Comparison of ENCODE assay signal across 18 cellular contexts in genomic region chr3:14768881-14769280, GRCh38. TPM values are rescaled to one million over a fixed set of nuclear protein-coding genes. Genes with fewer than 3 reads are reported as not detected.
"Had no signal": no experiment of that assay in that cellular context is flagged by ENCODE, and none has a peak within 500 bp of the region (broad histone marks: within the 10 kb centered on the region; RNA-seq: fewer than 3 reads in every experiment).

No MANE protein-coding gene starts in this region.

- DNase-seq: activated CD4-positive, CD25-positive, alpha-beta regulatory T cell treated with anti-CD3 and anti-CD28 coated beads, Interleukin-2, amount 50 U/mL, for 72 hours; activated naive CD4-positive, alpha-beta T cell treated with Interleukin-2 at 50 U/mL for 16 hours; gastrocnemius medialis; heart left ventricle; left colon; mammary epithelial cell; mucosa of descending colon; naive thymus-derived CD8-positive, alpha-beta T cell; stimulated activated naive CD8-positive, alpha-beta T cell treated with anti-CD3 and anti-CD28 coated beads, Interleukin-15, Interleukin-2, amounts not matched to agents 100 U/mL and 50 U/mL, for 24 hours; T-helper 1 cell; upper lobe of left lung had no signal

- H3K4me1 ChIP-seq: ascending aorta, gastrocnemius medialis, heart left ventricle, prostate gland, right lobe of liver, upper lobe of left lung had no signal

- H3K9me3 ChIP-seq: ascending aorta, gastrocnemius medialis, heart left ventricle, mucosa of descending colon, neutrophil, prostate gland, right lobe of liver, upper lobe of left lung had no signal

- H3K4me3 ChIP-seq: ascending aorta, gastrocnemius medialis, heart left ventricle, mucosa of descending colon, prostate gland, right lobe of liver, smooth muscle cell, upper lobe of left lung had no signal

- H3K27me3 ChIP-seq: ascending aorta, gastrocnemius medialis, heart left ventricle, neutrophil, right lobe of liver, upper lobe of left lung had no signal

- ATAC-seq: gastrocnemius medialis; heart left ventricle; left colon; mucosa of descending colon; naive thymus-derived CD8-positive, alpha-beta T cell; right lobe of liver; stimulated activated naive CD8-positive, alpha-beta T cell treated with anti-CD3 and anti-CD28 coated beads, Interleukin-15, Interleukin-2, amounts not matched to agents 100 U/mL and 50 U/mL, for 24 hours had no signal

- H3K36me3 ChIP-seq: ascending aorta, gastrocnemius medialis, heart left ventricle, neutrophil, prostate gland, right lobe of liver, upper lobe of left lung had no signal

- H3K27ac ChIP-seq: ascending aorta, epithelial cell of prostate, gastrocnemius medialis, heart left ventricle, neutrophil, prostate gland, right lobe of liver, upper lobe of left lung had no signal

RNA-seq across cellular contexts. Expression of gene FGD5, which starts 49.9 kb away (rescaled TPM):
- total RNA-seq: activated T-helper 1 cell treated with anti-CD3 and anti-CD28 coated beads, Interleukin-12 subunit alpha, Interleukin-12 subunit beta, Interleukin-2, Interleukin-4 antibody, amounts not matched to agents 30 ng/mL and 10 ng/mL and 1 ng/mL, durations not matched to agents 14 hours and 24 hours and 36 hours; mammary epithelial cell had no signal
- polyA plus RNA-seq: mammary epithelial cell; naive thymus-derived CD8-positive, alpha-beta T cell had no signal
